Comparison of ENCODE assay signal across 12 cellular contexts in genomic region chr19:13610042-13610691, GRCh38.
DNase-seq lines count a peak whose midpoint lies in the region; TF ChIP-seq lines count a peak whose summit lies in the region.
"Had no signal": no experiment of that assay in that cellular context is flagged by ENCODE, and none has a peak within 500 bp of the region (broad histone marks: within the 10 kb centered on the region; RNA-seq: fewer than 3 reads in every experiment).

No MANE protein-coding gene starts in this region.

- no peaks in the 10 kb centered on the region for H3K9me3 Mint-ChIP-seq in activated CD4-positive, alpha-beta memory T cell treated with anti-CD3 and anti-CD28 coated beads for 36 hours
- no peaks in the 10 kb centered on the region for H3K9me3 Mint-ChIP-seq in activated CD4-positive, alpha-beta memory T cell treated with anti-CD3 and anti-CD28 coated beads, Interleukin-2, amount 10 ng/mL, durations not matched to agents 7 days and 5 days
- no peaks in the 10 kb centered on the region for H3K9me3 Mint-ChIP-seq in progenitor cell of endocrine pancreas (ENCODE audit: low read depth)

- peak; percentile 20 for TF ChIP-seq CTCF in progenitor cell of endocrine pancreas (IDR thresholded peaks at IDR 0.05; ENCODE audit: unreplicated experiment)
- TF ChIP-seq CTCF in osteoblast (IDR thresholded peaks at IDR 0.05; ENCODE audit: extremely low read depth, low read depth, low read length) = no peak

- POLR2A ChIA-PET in activated CD4-positive, alpha-beta memory T cell treated with anti-CD3 and anti-CD28 coated beads for 36 hours (lab: Charles Lee) = no interaction called here
- POLR2A ChIA-PET in activated CD4-positive, alpha-beta memory T cell treated with anti-CD3 and anti-CD28 coated beads, Interleukin-2, amount 10 ng/mL, durations not matched to agents 7 days and 5 days (lab: Charles Lee) = no interaction called here

- H3K27me3 ChIP-seq in osteoblast (ENCODE audit: insufficient read depth, low read length) = peaks cover 6% of the 10 kb centered on the region
- H3K27me3 ChIP-seq: ovary, tibial nerve had no signal

- no peak overlapping the region for H3K27ac Mint-ChIP-seq in activated CD4-positive, alpha-beta memory T cell treated with anti-CD3 and anti-CD28 coated beads for 36 hours
- no peak overlapping the region for H3K27ac Mint-ChIP-seq in activated CD4-positive, alpha-beta memory T cell treated with anti-CD3 and anti-CD28 coated beads, Interleukin-2, amount 10 ng/mL, durations not matched to agents 7 days and 5 days
- H3K27ac Mint-ChIP-seq in progenitor cell of endocrine pancreas = peak overlapping the region; percentile 92

- no peak overlapping the region for H3K4me3 Mint-ChIP-seq in activated CD4-positive, alpha-beta memory T cell treated with anti-CD3 and anti-CD28 coated beads for 36 hours
- no peak overlapping the region for H3K4me3 Mint-ChIP-seq in activated CD4-positive, alpha-beta memory T cell treated with anti-CD3 and anti-CD28 coated beads, Interleukin-2, amount 10 ng/mL, durations not matched to agents 7 days and 5 days
- no peak overlapping the region for H3K4me3 Mint-ChIP-seq in progenitor cell of endocrine pancreas (ENCODE audit: low read depth)

- CTCF ChIA-PET in activated CD4-positive, alpha-beta memory T cell treated with anti-CD3 and anti-CD28 coated beads for 36 hours (lab: Charles Lee) = interaction anchor here (0.6 kb wide), 1 partner anchor 22 kb away, joined by 4 read pairs; no protein-coding TSS in a partner anchor
- CTCF ChIA-PET in activated CD4-positive, alpha-beta memory T cell treated with anti-CD3 and anti-CD28 coated beads, Interleukin-2, amount 10 ng/mL, durations not matched to agents 7 days and 5 days (lab: Charles Lee) = no interaction called here

- H3K79me2 ChIP-seq in osteoblast (ENCODE audit: insufficient read depth, low read length) = no peaks in the 10 kb centered on the region

- no peak overlapping the region for H2AFZ ChIP-seq in osteoblast (ENCODE audit: low read length)

- H3K4me2 ChIP-seq in osteoblast (ENCODE audit: insufficient read depth, low read length) = no peak overlapping the region

- peaks cover 5% of the 10 kb centered on the region for H3K4me1 Mint-ChIP-seq in activated CD4-positive, alpha-beta memory T cell treated with anti-CD3 and anti-CD28 coated beads for 36 hours (ENCODE audit: low read depth)
- H3K4me1 Mint-ChIP-seq in activated CD4-positive, alpha-beta memory T cell treated with anti-CD3 and anti-CD28 coated beads, Interleukin-2, amount 10 ng/mL, durations not matched to agents 7 days and 5 days = peaks cover 4% of the 10 kb centered on the region
- peaks cover 14% of the 10 kb centered on the region for H3K4me1 Mint-ChIP-seq in progenitor cell of endocrine pancreas (ENCODE audit: low read depth)

- H3K36me3 Mint-ChIP-seq in activated CD4-positive, alpha-beta memory T cell treated with anti-CD3 and anti-CD28 coated beads for 36 hours = no peaks in the 10 kb centered on the region
- H3K36me3 Mint-ChIP-seq in activated CD4-positive, alpha-beta memory T cell treated with anti-CD3 and anti-CD28 coated beads, Interleukin-2, amount 10 ng/mL, durations not matched to agents 7 days and 5 days (ENCODE audit: low read depth) = no peaks in the 10 kb centered on the region
- H3K36me3 Mint-ChIP-seq in progenitor cell of endocrine pancreas (ENCODE audit: insufficient read depth) = no peaks in the 10 kb centered on the region

- H4K20me1 ChIP-seq in osteoblast (ENCODE audit: insufficient read depth, low read length) = no peaks in the 10 kb centered on the region

- intact Hi-C loops in activated CD4-positive, alpha-beta memory T cell treated with anti-CD3 and anti-CD28 coated beads for 36 hours (cut with micrococcal nuclease) = no loop called here

- no peaks in the 10 kb centered on the region for H3K4me1 ChIP-seq in osteoblast (ENCODE audit: insufficient read depth, low read length)
- H3K4me1 ChIP-seq: left ventricle myocardium inferior, tibial nerve had no signal

- peaks cover 2% of the 10 kb centered on the region for H3K27me3 Mint-ChIP-seq in activated CD4-positive, alpha-beta memory T cell treated with anti-CD3 and anti-CD28 coated beads for 36 hours
- H3K27me3 Mint-ChIP-seq in activated CD4-positive, alpha-beta memory T cell treated with anti-CD3 and anti-CD28 coated beads, Interleukin-2, amount 10 ng/mL, durations not matched to agents 7 days and 5 days = no peaks in the 10 kb centered on the region
- peaks cover 7% of the 10 kb centered on the region for H3K27me3 Mint-ChIP-seq in progenitor cell of endocrine pancreas

- H3K9me3 ChIP-seq in osteoblast (ENCODE audit: low read depth, low read length) = no peaks in the 10 kb centered on the region
- H3K9me3 ChIP-seq: left ventricle myocardium inferior, ovary, tibial nerve had no signal

- H3K36me3 ChIP-seq in osteoblast (ENCODE audit: insufficient read depth, low read length) = no peaks in the 10 kb centered on the region
- H3K36me3 ChIP-seq: left ventricle myocardium inferior, ovary, tibial nerve had no signal

- H3K4me3 ChIP-seq in osteoblast (ENCODE audit: insufficient read depth, low read length) = no peak overlapping the region
- H3K4me3 ChIP-seq: left ventricle myocardium inferior, ovary, tibial nerve had no signal

- peak; percentile 24 for DNase-seq in activated CD4-positive, alpha-beta memory T cell treated with anti-CD3 and anti-CD28 coated beads for 36 hours
- no peak for DNase-seq in activated CD4-positive, alpha-beta memory T cell treated with anti-CD3 and anti-CD28 coated beads, Interleukin-2, amount 10 ng/mL, durations not matched to agents 7 days and 5 days
- DNase-seq in NCI-H1930 (lab: John Stamatoyannopoulos, UW) (peak; percentile 89), SHP77 (lab: John Stamatoyannopoulos, UW) (peak; percentile 91 to 92), progenitor cell of endocrine pancreas (ENCODE audit: low spot score, unreplicated experiment) (no peak), cortex of kidney (lab: John Stamatoyannopoulos, UW) (no peak), osteoblast (ENCODE audit: insufficient read length, low spot score, missing footprints) (no peak), dedifferentiated amniotic fluid mesenchymal stem cell (ENCODE audit: extremely low spot score) (no peak)
- DNase-seq: activated T-cell treated with anti-CD3 and anti-CD28 coated beads for 4 hours, left ventricle myocardium inferior, ovary had no signal

- H3K27ac ChIP-seq in osteoblast (ENCODE audit: low read depth, low read length) = no peak overlapping the region
- H3K27ac ChIP-seq: left ventricle myocardium inferior, ovary, tibial nerve had no signal

Comparison
In these comparisons a context has a peak if more than half of its experiments do, and no peak if none do; other contexts are left out.
1. DNase-seq: peak in activated CD4-positive, alpha-beta memory T cell treated with anti-CD3 and anti-CD28 coated beads for 36 hours (single experiment), NCI-H1930 (2 of 2) and SHP77 (2 of 2); none in activated CD4-positive, alpha-beta memory T cell treated with anti-CD3 and anti-CD28 coated beads, Interleukin-2, amount 10 ng/mL, durations not matched to agents 7 days and 5 days (single experiment), progenitor cell of endocrine pancreas (single experiment), cortex of kidney (single experiment), osteoblast (single experiment) and dedifferentiated amniotic fluid mesenchymal stem cell (single experiment).